1 cellular context compared by ENCODE assay signal in genomic region chr7:68964060-68964459, GRCh38.
TF ChIP-seq lines count a peak whose summit lies in the region.

No MANE protein-coding gene starts in this region.

TF ChIP-seq in GM23338, 12 proteins besides CTCF, POLR2A, EP300 and RAD21 (continued from another document):
- TF ChIP-seq ZNF462 (CRISPR knock-in tag; IDR thresholded peaks at IDR 0.05): no peak
- TF ChIP-seq ZNF114 (CRISPR knock-in tag; IDR thresholded peaks at IDR 0.05): no peak
- TF ChIP-seq, protein P1, sequence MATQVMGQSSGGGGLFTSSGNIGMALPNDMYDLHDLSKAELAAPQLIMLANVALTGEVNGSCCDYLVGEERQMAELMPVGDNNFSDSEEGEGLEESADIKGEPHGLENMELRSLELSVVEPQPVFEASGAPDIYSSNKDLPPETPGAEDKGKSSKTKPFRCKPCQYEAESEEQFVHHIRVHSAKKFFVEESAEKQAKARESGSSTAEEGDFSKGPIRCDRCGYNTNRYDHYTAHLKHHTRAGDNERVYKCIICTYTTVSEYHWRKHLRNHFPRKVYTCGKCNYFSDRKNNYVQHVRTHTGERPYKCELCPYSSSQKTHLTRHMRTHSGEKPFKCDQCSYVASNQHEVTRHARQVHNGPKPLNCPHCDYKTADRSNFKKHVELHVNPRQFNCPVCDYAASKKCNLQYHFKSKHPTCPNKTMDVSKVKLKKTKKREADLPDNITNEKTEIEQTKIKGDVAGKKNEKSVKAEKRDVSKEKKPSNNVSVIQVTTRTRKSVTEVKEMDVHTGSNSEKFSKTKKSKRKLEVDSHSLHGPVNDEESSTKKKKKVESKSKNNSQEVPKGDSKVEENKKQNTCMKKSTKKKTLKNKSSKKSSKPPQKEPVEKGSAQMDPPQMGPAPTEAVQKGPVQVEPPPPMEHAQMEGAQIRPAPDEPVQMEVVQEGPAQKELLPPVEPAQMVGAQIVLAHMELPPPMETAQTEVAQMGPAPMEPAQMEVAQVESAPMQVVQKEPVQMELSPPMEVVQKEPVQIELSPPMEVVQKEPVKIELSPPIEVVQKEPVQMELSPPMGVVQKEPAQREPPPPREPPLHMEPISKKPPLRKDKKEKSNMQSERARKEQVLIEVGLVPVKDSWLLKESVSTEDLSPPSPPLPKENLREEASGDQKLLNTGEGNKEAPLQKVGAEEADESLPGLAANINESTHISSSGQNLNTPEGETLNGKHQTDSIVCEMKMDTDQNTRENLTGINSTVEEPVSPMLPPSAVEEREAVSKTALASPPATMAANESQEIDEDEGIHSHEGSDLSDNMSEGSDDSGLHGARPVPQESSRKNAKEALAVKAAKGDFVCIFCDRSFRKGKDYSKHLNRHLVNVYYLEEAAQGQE (IDR thresholded peaks at IDR 0.05; ENCODE audit: unreplicated experiment): no peak
- no peak for TF ChIP-seq EZH2phosphoT487 (IDR thresholded peaks at IDR 0.05; ENCODE audit: unreplicated experiment)
- no peak for TF ChIP-seq EZH2 (IDR thresholded peaks at IDR 0.05; ENCODE audit: low read depth, unreplicated experiment)
- no peak for TF ChIP-seq JUNB (IDR thresholded peaks at IDR 0.05; ENCODE audit: unreplicated experiment)
- no peak for TF ChIP-seq CREB1 (CRISPR knock-in tag; IDR thresholded peaks at IDR 0.05; ENCODE audit: low read depth)
- no peak for TF ChIP-seq POLR2AphosphoS5 (IDR thresholded peaks at IDR 0.05; ENCODE audit: low read depth)
- no peak for TF ChIP-seq ZNF331 (CRISPR knock-in tag; IDR thresholded peaks at IDR 0.05; ENCODE audit: low read depth)
- no peak for TF ChIP-seq STAT1 (IDR thresholded peaks at IDR 0.05; ENCODE audit: unreplicated experiment)
- TF ChIP-seq NANOG (IDR thresholded peaks at IDR 0.05; ENCODE audit: borderline replicate concordance): no peak
TF ChIP-seq in GM23338: peak in this region for 0.
